In the genomic region with DNA sequence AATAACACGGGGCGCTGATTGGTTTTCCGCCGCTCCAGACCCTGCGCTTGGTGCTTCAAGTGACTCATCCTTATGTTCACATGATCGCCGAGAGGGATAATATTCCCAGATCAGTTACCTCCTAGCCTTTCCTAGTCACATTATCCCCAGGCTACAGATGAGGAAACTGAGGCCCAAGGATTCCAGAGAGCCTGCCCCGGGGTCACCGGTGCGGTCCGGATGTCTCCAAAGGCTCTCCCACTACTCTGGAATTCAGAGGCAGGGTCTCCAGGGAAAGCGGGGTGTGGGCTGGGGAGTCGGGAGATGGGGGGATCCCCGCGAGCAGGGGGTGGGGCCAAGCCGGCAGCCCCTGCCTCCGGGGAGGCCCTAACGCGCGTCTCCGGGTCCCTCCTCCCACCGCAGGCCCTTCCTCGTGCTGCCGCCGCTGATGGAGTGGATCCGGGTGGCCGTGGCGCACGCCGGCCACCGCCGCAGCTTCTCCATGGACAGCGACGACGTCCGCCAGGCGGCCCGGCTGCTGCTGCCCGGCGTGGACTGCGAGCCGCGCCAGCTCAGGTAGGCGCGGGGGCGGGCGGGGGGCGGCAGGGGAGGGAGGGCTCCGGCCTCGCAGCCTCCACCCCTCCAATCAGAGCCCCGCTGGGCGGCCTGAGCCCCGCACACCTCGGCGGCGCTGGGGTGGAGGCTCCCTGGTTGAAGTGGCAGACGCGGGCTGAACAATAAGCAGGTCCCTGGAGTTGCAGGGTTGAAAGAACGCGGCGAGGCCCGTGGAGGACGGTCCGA, we compare ENCODE assay signal across 1 cellular context.
TF ChIP-seq lines count a peak whose summit lies in the region.

No MANE protein-coding gene starts in this region.

TF ChIP-seq in neural cell, 6 proteins besides CTCF, POLR2A, EP300 and RAD21 (continued from another document):
- TF ChIP-seq MXI1 (conservative IDR thresholded peaks at IDR 0.05; ENCODE audit: poor library complexity, severe bottlenecking) (no peak), TAF1 (IDR thresholded peaks at IDR 0.05; ENCODE audit: low read depth) (no peak)
